In genomic region chr5:43193171-43193951, GRCh38 we compare ENCODE assay signal across 8 cellular contexts. TPM values are rescaled to one million over a fixed set of nuclear protein-coding genes. Genes with fewer than 3 reads are reported as not detected.
DNase-seq lines count a peak whose midpoint lies in the region; ATAC-seq and TF ChIP-seq lines count a peak whose summit lies in the region.

No MANE protein-coding gene starts in this region.

- no peak overlapping the region for H3K27ac ChIP-seq in GM23338 (ENCODE audit: low read depth)

- H3K27me3 ChIP-seq in GM23338 (ENCODE audit: insufficient read depth) (peaks cover 54% of the 10 kb centered on the region), mononuclear cell (ENCODE audit: insufficient read depth, low read length) (peaks cover 38% of the 10 kb centered on the region)

- peak overlapping the region; percentile 67 for H2AFZ ChIP-seq in GM23338

- H4K20me1 ChIP-seq in GM23338 (replicated peaks; ENCODE audit: insufficient read depth), result no peaks in the 10 kb centered on the region

- H3K9me3 Mint-ChIP-seq in GM23338, result no peaks in the 10 kb centered on the region

- H3K4me1 ChIP-seq in GM23338 (ENCODE audit: insufficient read depth), result peaks cover 14% of the 10 kb centered on the region
- peaks cover 29% of the 10 kb centered on the region for H3K4me1 ChIP-seq in mononuclear cell (ENCODE audit: insufficient read depth, low read length)

- no peaks in the 10 kb centered on the region for H3F3A ChIP-seq in GM23338 (replicated peaks; ENCODE audit: low read depth)

- peak overlapping the region; percentile 82 for H3K4me2 ChIP-seq in GM23338

- H3K27ac Mint-ChIP-seq in GM23338, result no peak overlapping the region

- H3K36me3 Mint-ChIP-seq in GM23338 (ENCODE audit: low read depth), result no peaks in the 10 kb centered on the region

- no peaks in the 10 kb centered on the region for H3K79me2 ChIP-seq in GM23338 (replicated peaks; ENCODE audit: insufficient read depth)

- TF ChIP-seq CTCF in GM23338 (conservative IDR thresholded peaks at IDR 0.05; ENCODE audit: low read depth in 2 of 2), result no peak

- H3K27me3 Mint-ChIP-seq in GM23338 (ENCODE audit: insufficient read depth, low read depth, poor library complexity), result peaks cover 43% of the 10 kb centered on the region

- DNase-seq in ELR (ENCODE audit: low read depth), result peak; percentile 97
- DNase-seq in GM23338 (ENCODE audit: low spot score), result peak; percentile 75
- DNase-seq in NAMALWA (ENCODE audit: low spot score), result peak; percentile 29
- DNase-seq in activated CD4-positive, alpha-beta T cell treated with anti-CD3 and anti-CD28 coated beads, Interleukin-2, amount 50 U/mL, for 24 hours (ENCODE audit: low read depth in 1 of 2, low spot score in 1 of 2), result peak; percentile 13 to 43
- DNase-seq in epidermal melanocyte (ENCODE audit: insufficient read length, low spot score), result peak; percentile 77
- peak; percentile 94 for DNase-seq in stromal cell of bone marrow (ENCODE audit: low read depth)

- H3K9me3 ChIP-seq in mononuclear cell (ENCODE audit: low read depth, low read length), result no peaks in the 10 kb centered on the region

- H3K9me2 ChIP-seq in GM23338 (ENCODE audit: insufficient read depth), result no peaks in the 10 kb centered on the region

- peaks cover 9% of the 10 kb centered on the region; the same call in 2 of the 3 replicates for H3K4me1 Mint-ChIP-seq in GM23338

- H3K36me3 ChIP-seq in GM23338 (ENCODE audit: insufficient read depth), result no peaks in the 10 kb centered on the region

- H3K4me3 ChIP-seq in GM23338 (peak overlapping the region; percentile 60), mononuclear cell (ENCODE audit: low read length) (peak overlapping the region; percentile 23)

- H3K4me3 Mint-ChIP-seq in GM23338, result peak overlapping the region; percentile 75

- ATAC-seq in GM23338 (peak; percentile 13), GM21528 (IDR thresholded peaks at IDR 0.05; ENCODE audit: low FRiP score, unreplicated experiment) (no peak)

TF ChIP-seq in GM23338, 12 proteins besides CTCF, POLR2A, EP300 and RAD21:
- TF ChIP-seq REST (IDR thresholded peaks at IDR 0.05; ENCODE audit: unreplicated experiment), result no peak
- TF ChIP-seq ZNF462 (CRISPR knock-in tag; IDR thresholded peaks at IDR 0.05), result no peak
- no peak for TF ChIP-seq NANOG (IDR thresholded peaks at IDR 0.05; ENCODE audit: borderline replicate concordance)
- no peak for TF ChIP-seq ZNF331 (CRISPR knock-in tag; IDR thresholded peaks at IDR 0.05; ENCODE audit: low read depth)
- no peak for TF ChIP-seq POLR2AphosphoS5 (IDR thresholded peaks at IDR 0.05; ENCODE audit: low read depth)
- no peak for TF ChIP-seq CREB1 (CRISPR knock-in tag; IDR thresholded peaks at IDR 0.05; ENCODE audit: low read depth)
- no peak for TF ChIP-seq ETS1 (IDR thresholded peaks at IDR 0.05)
- no peak for TF ChIP-seq EZH2 (IDR thresholded peaks at IDR 0.05; ENCODE audit: low read depth, unreplicated experiment)
- TF ChIP-seq JUNB (IDR thresholded peaks at IDR 0.05; ENCODE audit: unreplicated experiment), result no peak
- no peak for TF ChIP-seq EZH2phosphoT487 (IDR thresholded peaks at IDR 0.05; ENCODE audit: unreplicated experiment)
- TF ChIP-seq ZNF114 (CRISPR knock-in tag; IDR thresholded peaks at IDR 0.05), result no peak

RNA-seq across cellular contexts. Expression of gene NIM1K, which starts 1.3 kb away (rescaled TPM):
- not detected in 2 replicates for total RNA-seq in GM23338 (2014; rRNA removed; shearing (Covaris generic))
- not detected in 2 replicates for polyA plus RNA-seq in GM23338 (2016; fragmentation: Nextera tagmentation; extraction: Ambion mirVana)
- total RNA-seq in mononuclear cell, result 0.21 TPM

Comparison
In these comparisons a context has a peak if more than half of its experiments do, and no peak if none do; other contexts are left out.
1. DNase-seq: peak in every context shown above with its lines; median percentile 97 in ELR; 94 in stromal cell of bone marrow; 77 in epidermal melanocyte; 75 in GM23338; 29 in NAMALWA; 28 in activated CD4-positive, alpha-beta T cell treated with anti-CD3 and anti-CD28 coated beads, Interleukin-2, amount 50 U/mL, for 24 hours.